ENCODE assay signal across 8 cellular contexts in the genomic region with DNA sequence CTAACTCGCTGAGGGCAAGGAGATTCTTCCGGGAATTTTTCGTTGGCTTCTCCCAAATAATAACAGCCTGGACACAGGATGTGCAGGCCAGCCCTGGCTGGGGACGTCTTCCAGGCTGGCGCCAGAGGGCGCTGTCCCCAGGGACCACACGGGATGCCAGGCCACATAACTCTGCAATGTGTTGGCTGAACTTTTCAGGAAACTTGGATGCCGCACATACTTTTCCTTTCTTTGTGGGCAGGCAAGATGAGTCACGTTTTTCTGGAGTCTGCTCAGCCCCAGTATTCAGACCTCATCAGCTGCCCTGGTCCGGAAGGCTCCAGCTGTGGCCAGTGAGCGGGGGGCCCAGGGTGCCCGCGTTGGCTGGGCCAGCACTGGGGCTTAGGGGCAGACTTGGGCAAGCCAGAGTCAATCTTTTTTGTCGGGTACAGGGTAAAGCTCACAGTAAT.
A peak's percentile ranks its signal among the peaks of the same experiment; 100 is the strongest.
DNase-seq lines count a peak whose midpoint lies in the region; ATAC-seq and TF ChIP-seq lines count a peak whose summit lies in the region.

No MANE protein-coding gene starts in this region.

- peaks cover 29 to 49% (median 35%) of the 10 kb centered on the region in 10 experiments for H3K4me1 ChIP-seq in BLaER1 treated with 17β-estradiol and CSF1 and Interleukin-3, amounts not matched to agents 10 nM and 100 nM

- peak overlapping the region in 1 of 11 experiments; percentile 52; a peak in 2 of 22 replicates for H3K9ac ChIP-seq in BLaER1 treated with 17β-estradiol and CSF1 and Interleukin-3, amounts not matched to agents 10 nM and 100 nM

- H3K4me2 ChIP-seq in BLaER1 treated with 17β-estradiol and CSF1 and Interleukin-3, amounts not matched to agents 10 nM and 100 nM, result peak overlapping the region; percentile 42 to 84 (median 69)

- DNase-seq in NCI-H526 treated with DMSO at 0.1 percent for 48 hours (lab: John Stamatoyannopoulos, UW) (peak; percentile 38), left colon (peak; percentile 65 to 67), stromal cell of bone marrow (ENCODE audit: low read depth) (peak; percentile 94)

- peak overlapping the region in 6 of 11 experiments; percentile 41 to 82 (median 68); a peak in 12 of 22 replicates for H3K27ac ChIP-seq in BLaER1 treated with 17β-estradiol and CSF1 and Interleukin-3, amounts not matched to agents 10 nM and 100 nM
- peak overlapping the region; percentile 13 for H3K27ac ChIP-seq in cingulate gyrus (ENCODE audit: low read depth, low read length)

- intact Hi-C loops in left colon (cut with DNase I, micrococcal nuclease), result no loop called here

- H4K20me1 ChIP-seq in BLaER1 treated with 17β-estradiol and CSF1 and Interleukin-3, amounts not matched to agents 10 nM and 100 nM, result peaks cover 0 to 3% (median 0%) of the 10 kb centered on the region in 11 experiments; a peak in 5 of 22 replicates

- ATAC-seq in left colon (peak; percentile 89), HG03354 (IDR thresholded peaks at IDR 0.05; ENCODE audit: poor library complexity, severe bottlenecking, unreplicated experiment) (no peak), GM21528 (IDR thresholded peaks at IDR 0.05; ENCODE audit: low FRiP score, unreplicated experiment) (no peak)

- peak; percentile 83 for TF ChIP-seq CTCF in GM12874 (IDR thresholded peaks at IDR 0.05; ENCODE audit: insufficient read depth, low read depth, low read length)

- no peaks in the 10 kb centered on the region; a peak in 1 of 22 replicates for H3K9me3 ChIP-seq in BLaER1 treated with 17β-estradiol and CSF1 and Interleukin-3, amounts not matched to agents 10 nM and 100 nM (replicated peaks in 1 of 11)

- no peak overlapping the region for H3K4me3 ChIP-seq in BLaER1 treated with 17β-estradiol and CSF1 and Interleukin-3, amounts not matched to agents 10 nM and 100 nM

- H3K27me3 ChIP-seq in BLaER1 treated with 17β-estradiol and CSF1 and Interleukin-3, amounts not matched to agents 10 nM and 100 nM, result no peaks in the 10 kb centered on the region

- no peaks in the 10 kb centered on the region for H3K36me3 ChIP-seq in BLaER1 treated with 17β-estradiol and CSF1 and Interleukin-3, amounts not matched to agents 10 nM and 100 nM

Comparison
In these comparisons a context has a peak if more than half of its experiments do, and no peak if none do; other contexts are left out.
1. DNase-seq: peak in every context shown above with its lines; median percentile 94 in stromal cell of bone marrow; 66 in left colon; 38 in NCI-H526 treated with DMSO at 0.1 percent for 48 hours.